ENCODE assay signal across 18 cellular contexts in genomic region chr6:111848262-111848661, GRCh38. TPM values are rescaled to one million over a fixed set of nuclear protein-coding genes. Genes with fewer than 3 reads are reported as not detected.
A peak's percentile ranks its signal among the peaks of the same experiment; 100 is the strongest.
DNase-seq lines count a peak whose midpoint lies in the region; ATAC-seq and TF ChIP-seq lines count a peak whose summit lies in the region.
"Had no signal": no experiment of that assay in that cellular context is flagged by ENCODE, and none has a peak within 500 bp of the region (broad histone marks: within the 10 kb centered on the region; RNA-seq: fewer than 3 reads in every experiment).

No MANE protein-coding gene starts in this region.

- intact Hi-C loops in activated CD4-positive, alpha-beta T cell treated with anti-CD3 and anti-CD28 coated beads, Interleukin-2, amount 10 ng/mL, durations not matched to agents 24 days and 14 days (cut with micrococcal nuclease) = loop anchor here (1.0 kb wide), 1 partner anchor 13 kb away; no protein-coding TSS in a partner anchor
- intact Hi-C loops in Right ventricle myocardium superior (cut with DNase I) (no loop called here), right cardiac atrium (cut with DNase I) (no loop called here)

- H3K4me1 ChIP-seq in right cardiac atrium (ENCODE audit: control insufficient read depth, insufficient read depth, low read length) = peaks cover 38% of the 10 kb centered on the region

- no peaks in the 10 kb centered on the region for H3K9me3 ChIP-seq in right cardiac atrium (ENCODE audit: control insufficient read depth, low read length)
- H3K9me3 ChIP-seq: BE2C had no signal

- ATAC-seq in Right ventricle myocardium superior (ENCODE audit: poor library complexity) (peak; percentile 42), right cardiac atrium (no peak), GM21381 (IDR thresholded peaks at IDR 0.05; ENCODE audit: unreplicated experiment) (no peak)
- ATAC-seq: GM23338, HCT116 had no signal

- H3K4me3 ChIP-seq in right cardiac atrium (ENCODE audit: low read length) = no peak overlapping the region
- H3K4me3 ChIP-seq in cardiac fibroblast (replicated peaks in 1 of 2; ENCODE audit: low read depth in 2 of 2, low read length in 2 of 2) = no peak overlapping the region
- H3K4me3 ChIP-seq: GM23338 had no signal

- H3K4me3 Mint-ChIP-seq in activated CD4-positive, alpha-beta T cell treated with anti-CD3 and anti-CD28 coated beads, Interleukin-2, amount 10 ng/mL, durations not matched to agents 24 days and 14 days = peak overlapping the region; percentile 74
- H3K4me3 Mint-ChIP-seq: GM23338 had no signal

- peaks cover 63% of the 10 kb centered on the region for H3K36me3 Mint-ChIP-seq in activated CD4-positive, alpha-beta T cell treated with anti-CD3 and anti-CD28 coated beads, Interleukin-2, amount 10 ng/mL, durations not matched to agents 24 days and 14 days (ENCODE audit: low read depth)

- DNase-seq in activated CD4-positive, alpha-beta T cell treated with anti-CD3 and anti-CD28 coated beads, Interleukin-2, amount 10 ng/mL, durations not matched to agents 24 days and 14 days = no peak
- DNase-seq in activated CD4-positive, alpha-beta T cell treated with anti-CD3 and anti-CD28 coated beads for 48 hours = no peak
- DNase-seq in Right ventricle myocardium superior = no peak
- no peak for DNase-seq in right cardiac atrium
- DNase-seq in OCI-M1 (lab: John Stamatoyannopoulos, UW) = peak; percentile 36
- peak; percentile 42 to 57 for DNase-seq in cardiac fibroblast (ENCODE audit: low read depth in 2 of 2)
- no peak for DNase-seq in COLO668 (lab: John Stamatoyannopoulos, UW; ENCODE audit: unreplicated experiment)
- DNase-seq: 8988T, BE2C, MV-4-11, NCI-H1417 treated with DMSO at 0.1 percent for 48 hours, NCI-H2029, NCI-H2171 treated with DMSO at 0.1 percent for 48 hours, NCI-H748 treated with DMSO at 0.1 percent for 48 hours, RPMI8226 had no signal

- H3K27me3 Mint-ChIP-seq in activated CD4-positive, alpha-beta T cell treated with anti-CD3 and anti-CD28 coated beads, Interleukin-2, amount 10 ng/mL, durations not matched to agents 24 days and 14 days = no peaks in the 10 kb centered on the region

- no peaks in the 10 kb centered on the region for H3K27me3 ChIP-seq in right cardiac atrium (ENCODE audit: control insufficient read depth, insufficient read depth)
- H3K27me3 ChIP-seq: BE2C had no signal

- no peak overlapping the region for H3K27ac ChIP-seq in right cardiac atrium (ENCODE audit: low read length)

- peaks cover 83% of the 10 kb centered on the region for H3K4me1 Mint-ChIP-seq in activated CD4-positive, alpha-beta T cell treated with anti-CD3 and anti-CD28 coated beads, Interleukin-2, amount 10 ng/mL, durations not matched to agents 24 days and 14 days

- H3K9me3 Mint-ChIP-seq in activated CD4-positive, alpha-beta T cell treated with anti-CD3 and anti-CD28 coated beads, Interleukin-2, amount 10 ng/mL, durations not matched to agents 24 days and 14 days = no peaks in the 10 kb centered on the region
- H3K9me3 Mint-ChIP-seq: GM23338 had no signal

- peak overlapping the region; percentile 93 for H3K27ac Mint-ChIP-seq in activated CD4-positive, alpha-beta T cell treated with anti-CD3 and anti-CD28 coated beads, Interleukin-2, amount 10 ng/mL, durations not matched to agents 24 days and 14 days
- H3K27ac Mint-ChIP-seq: GM23338 had no signal

- WGBS in right cardiac atrium = 55% methylated on average over 4 of the region's 4 CpGs

- no peak for TF ChIP-seq CTCF in cardiac fibroblast (IDR thresholded peaks at IDR 0.05; ENCODE audit: low read depth, low read length)

RNA-seq across cellular contexts. Expression of gene FYN, which starts 25.0 kb away (rescaled TPM):
- total RNA-seq in activated CD4-positive, alpha-beta T cell treated with anti-CD3 and anti-CD28 coated beads, Interleukin-2, amount 10 ng/mL, durations not matched to agents 24 days and 14 days = 331 and 341 TPM in 2 replicates
- 40.6 TPM for total RNA-seq in Right ventricle myocardium superior
- total RNA-seq in right cardiac atrium = 10 to 100 TPM; 56.5 to 76.6 (median 73.5) TPM
- polyA plus RNA-seq in right cardiac atrium = 29.8 TPM

Comparison
In these comparisons a context has a peak if more than half of its experiments do, and no peak if none do; other contexts are left out.
1. DNase-seq: peak in OCI-M1 (single experiment) and cardiac fibroblast (2 of 2); none in activated CD4-positive, alpha-beta T cell treated with anti-CD3 and anti-CD28 coated beads, Interleukin-2, amount 10 ng/mL, durations not matched to agents 24 days and 14 days (single experiment), activated CD4-positive, alpha-beta T cell treated with anti-CD3 and anti-CD28 coated beads for 48 hours (single experiment), Right ventricle myocardium superior (single experiment), right cardiac atrium (0 of 3) and COLO668 (single experiment).